2 cellular contexts compared by ENCODE assay signal in the genomic region with DNA sequence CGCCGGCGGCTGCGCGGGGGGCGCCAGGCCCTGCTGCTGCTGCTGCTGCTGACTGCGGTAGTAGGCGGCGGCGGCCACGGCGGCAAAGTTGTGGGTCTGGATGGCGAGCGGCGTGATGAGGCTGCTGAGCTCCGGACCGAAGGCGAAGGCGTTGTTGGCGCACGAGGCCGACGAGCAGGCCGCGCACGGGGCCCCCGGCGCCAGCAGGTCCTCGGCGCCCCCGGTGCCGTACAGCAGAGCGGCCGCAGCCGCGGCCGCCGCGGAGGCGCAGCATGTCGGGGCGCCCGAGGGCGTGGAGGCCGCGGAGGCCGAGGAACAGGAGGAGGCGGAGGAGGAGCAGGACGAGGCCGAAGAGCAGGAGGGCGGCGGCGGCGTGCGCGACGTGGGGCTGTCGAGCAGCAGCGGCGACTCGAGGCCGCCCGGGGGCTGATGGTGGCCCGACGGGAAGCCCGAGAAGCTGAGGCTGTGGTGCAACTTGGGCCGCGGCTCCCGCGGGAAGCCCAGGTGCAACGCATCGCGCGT.
TF ChIP-seq lines count a peak whose summit lies in the region.

No MANE protein-coding gene starts in this region.

TF ChIP-seq in GM12878, 131 proteins besides CTCF, POLR2A, EP300 and RAD21 (continued from another document):
- TF ChIP-seq, protein P1, sequence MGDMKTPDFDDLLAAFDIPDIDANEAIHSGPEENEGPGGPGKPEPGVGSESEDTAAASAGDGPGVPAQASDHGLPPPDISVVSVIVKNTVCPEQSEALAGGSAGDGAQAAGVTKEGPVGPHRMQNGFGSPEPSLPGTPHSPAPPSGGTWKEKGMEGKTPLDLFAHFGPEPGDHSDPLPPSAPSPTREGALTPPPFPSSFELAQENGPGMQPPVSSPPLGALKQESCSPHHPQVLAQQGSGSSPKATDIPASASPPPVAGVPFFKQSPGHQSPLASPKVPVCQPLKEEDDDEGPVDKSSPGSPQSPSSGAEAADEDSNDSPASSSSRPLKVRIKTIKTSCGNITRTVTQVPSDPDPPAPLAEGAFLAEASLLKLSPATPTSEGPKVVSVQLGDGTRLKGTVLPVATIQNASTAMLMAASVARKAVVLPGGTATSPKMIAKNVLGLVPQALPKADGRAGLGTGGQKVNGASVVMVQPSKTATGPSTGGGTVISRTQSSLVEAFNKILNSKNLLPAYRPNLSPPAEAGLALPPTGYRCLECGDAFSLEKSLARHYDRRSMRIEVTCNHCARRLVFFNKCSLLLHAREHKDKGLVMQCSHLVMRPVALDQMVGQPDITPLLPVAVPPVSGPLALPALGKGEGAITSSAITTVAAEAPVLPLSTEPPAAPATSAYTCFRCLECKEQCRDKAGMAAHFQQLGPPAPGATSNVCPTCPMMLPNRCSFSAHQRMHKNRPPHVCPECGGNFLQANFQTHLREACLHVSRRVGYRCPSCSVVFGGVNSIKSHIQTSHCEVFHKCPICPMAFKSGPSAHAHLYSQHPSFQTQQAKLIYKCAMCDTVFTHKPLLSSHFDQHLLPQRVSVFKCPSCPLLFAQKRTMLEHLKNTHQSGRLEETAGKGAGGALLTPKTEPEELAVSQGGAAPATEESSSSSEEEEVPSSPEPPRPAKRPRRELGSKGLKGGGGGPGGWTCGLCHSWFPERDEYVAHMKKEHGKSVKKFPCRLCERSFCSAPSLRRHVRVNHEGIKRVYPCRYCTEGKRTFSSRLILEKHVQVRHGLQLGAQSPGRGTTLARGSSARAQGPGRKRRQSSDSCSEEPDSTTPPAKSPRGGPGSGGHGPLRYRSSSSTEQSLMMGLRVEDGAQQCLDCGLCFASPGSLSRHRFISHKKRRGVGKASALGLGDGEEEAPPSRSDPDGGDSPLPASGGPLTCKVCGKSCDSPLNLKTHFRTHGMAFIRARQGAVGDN (IDR thresholded peaks at IDR 0.05) = peak; percentile 84
- peak; percentile 49 for TF ChIP-seq GATAD2B (conservative IDR thresholded peaks at IDR 0.05; ENCODE audit: low read depth)
- no peak for TF ChIP-seq WRNIP1 (IDR thresholded peaks at IDR 0.05; ENCODE audit: borderline replicate concordance, low read depth, low read length)
- no peak for TF ChIP-seq SREBF2 (IDR thresholded peaks at IDR 0.05; ENCODE audit: low read length)

TF ChIP-seq in HepG2, 621 proteins besides CTCF, POLR2A, EP300 and RAD21 (continued from another document):
- TF ChIP-seq POLR2G (IDR thresholded peaks at IDR 0.05; ENCODE audit: low read depth, low read length) (peak; percentile 12; the same call in 1 of the 2 replicates), AGO2 (optimal IDR thresholded peaks at IDR 0.05; ENCODE audit: low read depth, low read length) (peak; percentile 60), KDM5A (IDR thresholded peaks at IDR 0.05; ENCODE audit: borderline replicate concordance, low read length) (no peak; the same call in 1 of the 2 replicates), SYNCRIP (IDR thresholded peaks at IDR 0.05; ENCODE audit: insufficient read depth, low read depth, low read length) (no peak), KAT7 (CRISPR knock-in tag; IDR thresholded peaks at IDR 0.05; ENCODE audit: borderline replicate concordance) (0 out of 2 replicates have a peak, but pooled peaks have one; percentile 6), ZNF589 (CRISPR knock-in tag; conservative IDR thresholded peaks at IDR 0.05) (no peak), POLR2AphosphoS5 (IDR thresholded peaks at IDR 0.05; ENCODE audit: low read depth, low read length) (0 out of 2 replicates have a peak, but pooled peaks have one; percentile 23), CENPT (CRISPR knock-in tag; IDR thresholded peaks at IDR 0.05; ENCODE audit: low read depth) (peak; percentile 11; the same call in 1 of the 2 replicates), HES4 (CRISPR knock-in tag; IDR thresholded peaks at IDR 0.05; ENCODE audit: borderline replicate concordance) (peak; percentile 26; the same call in 1 of the 2 replicates), ZNF564 (CRISPR knock-in tag; IDR thresholded peaks at IDR 0.05) (peak; percentile 21; the same call in 1 of the 2 replicates), ZSCAN25 (CRISPR knock-in tag; IDR thresholded peaks at IDR 0.05) (no peak), HOXA7 (CRISPR knock-in tag; IDR thresholded peaks at IDR 0.05) (no peak), PAX8 (CRISPR knock-in tag; IDR thresholded peaks at IDR 0.05; ENCODE audit: borderline replicate concordance) (peak; percentile 24; the same call in 1 of the 2 replicates), ZNF562 (CRISPR knock-in tag; IDR thresholded peaks at IDR 0.05; ENCODE audit: borderline replicate concordance) (no peak), TCF12 (IDR thresholded peaks at IDR 0.05) (no peak), TCF12 (CRISPR knock-in tag; IDR thresholded peaks at IDR 0.05) (peak; percentile 69; the same call in 1 of the 2 replicates), WIZ (CRISPR knock-in tag; IDR thresholded peaks at IDR 0.05) (no peak; the same call in 1 of the 2 replicates)
- TF ChIP-seq, protein P2, sequence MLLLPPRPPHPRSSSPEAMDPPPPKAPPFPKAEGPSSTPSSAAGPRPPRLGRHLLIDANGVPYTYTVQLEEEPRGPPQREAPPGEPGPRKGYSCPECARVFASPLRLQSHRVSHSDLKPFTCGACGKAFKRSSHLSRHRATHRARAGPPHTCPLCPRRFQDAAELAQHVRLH (CRISPR knock-in tag; IDR thresholded peaks at IDR 0.05; ENCODE audit: borderline replicate concordance, low read depth) = no peak
- TF ChIP-seq, protein P3, sequence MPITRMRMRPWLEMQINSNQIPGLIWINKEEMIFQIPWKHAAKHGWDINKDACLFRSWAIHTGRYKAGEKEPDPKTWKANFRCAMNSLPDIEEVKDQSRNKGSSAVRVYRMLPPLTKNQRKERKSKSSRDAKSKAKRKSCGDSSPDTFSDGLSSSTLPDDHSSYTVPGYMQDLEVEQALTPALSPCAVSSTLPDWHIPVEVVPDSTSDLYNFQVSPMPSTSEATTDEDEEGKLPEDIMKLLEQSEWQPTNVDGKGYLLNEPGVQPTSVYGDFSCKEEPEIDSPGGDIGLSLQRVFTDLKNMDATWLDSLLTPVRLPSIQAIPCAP (CRISPR knock-in tag; IDR thresholded peaks at IDR 0.05; ENCODE audit: low read depth) = 0 out of 2 replicates have a peak, but pooled peaks have one; percentile 4
- TF ChIP-seq, protein P4, sequence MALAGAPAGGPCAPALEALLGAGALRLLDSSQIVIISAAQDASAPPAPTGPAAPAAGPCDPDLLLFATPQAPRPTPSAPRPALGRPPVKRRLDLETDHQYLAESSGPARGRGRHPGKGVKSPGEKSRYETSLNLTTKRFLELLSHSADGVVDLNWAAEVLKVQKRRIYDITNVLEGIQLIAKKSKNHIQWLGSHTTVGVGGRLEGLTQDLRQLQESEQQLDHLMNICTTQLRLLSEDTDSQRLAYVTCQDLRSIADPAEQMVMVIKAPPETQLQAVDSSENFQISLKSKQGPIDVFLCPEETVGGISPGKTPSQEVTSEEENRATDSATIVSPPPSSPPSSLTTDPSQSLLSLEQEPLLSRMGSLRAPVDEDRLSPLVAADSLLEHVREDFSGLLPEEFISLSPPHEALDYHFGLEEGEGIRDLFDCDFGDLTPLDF (CRISPR knock-in tag; IDR thresholded peaks at IDR 0.05) = no peak
- TF ChIP-seq, protein P5, sequence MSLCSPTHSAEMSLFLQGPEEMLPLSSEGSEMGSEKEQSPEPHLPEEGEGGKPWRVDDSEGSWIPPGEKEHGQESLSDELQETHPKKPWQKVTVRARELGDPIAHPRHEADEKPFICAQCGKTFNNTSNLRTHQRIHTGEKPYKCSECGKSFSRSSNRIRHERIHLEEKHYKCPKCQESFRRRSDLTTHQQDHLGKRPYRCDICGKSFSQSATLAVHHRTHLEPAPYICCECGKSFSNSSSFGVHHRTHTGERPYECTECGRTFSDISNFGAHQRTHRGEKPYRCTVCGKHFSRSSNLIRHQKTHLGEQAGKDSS (CRISPR knock-in tag; IDR thresholded peaks at IDR 0.05; ENCODE audit: borderline replicate concordance, low read depth) = peak; percentile 41; the same call in 1 of the 2 replicates
